26 cellular contexts compared by ENCODE assay signal in the genomic region with DNA sequence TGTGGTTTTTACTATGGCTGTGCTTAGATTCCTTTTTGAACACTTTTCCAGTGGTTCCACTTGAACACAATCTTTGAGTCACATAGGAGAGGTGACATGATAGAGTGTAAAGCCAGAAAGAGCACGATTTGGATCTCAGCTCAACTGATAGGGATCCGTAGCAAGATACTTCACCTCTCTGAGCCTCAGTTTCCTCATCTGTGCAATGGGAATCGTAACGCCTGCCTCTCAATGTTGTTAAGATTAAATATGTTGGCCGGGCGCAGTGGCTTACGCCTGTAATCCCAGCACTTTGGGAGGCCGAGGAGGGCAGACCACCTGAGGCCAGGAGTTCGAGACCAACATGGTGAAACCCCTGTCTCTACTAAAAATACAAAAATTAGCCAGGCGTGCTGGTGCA. TPM values are rescaled to one million over a fixed set of nuclear protein-coding genes. Genes with fewer than 3 reads are reported as not detected.
DNase-seq lines count a peak whose midpoint lies in the region; TF ChIP-seq lines count a peak whose summit lies in the region.
"Had no signal": no experiment of that assay in that cellular context is flagged by ENCODE, and none has a peak within 500 bp of the region (broad histone marks: within the 10 kb centered on the region; RNA-seq: fewer than 3 reads in every experiment).

No MANE protein-coding gene starts in this region.

- H3K9ac ChIP-seq in colonic mucosa (ENCODE audit: low read depth in 2 of 2, low read length in 2 of 2) = no peak overlapping the region

- no peaks in the 10 kb centered on the region for H3K9me3 ChIP-seq in colonic mucosa

- H3K4me3 Mint-ChIP-seq in activated naive CD4-positive, alpha-beta T cell treated with anti-CD3 and anti-CD28 coated beads, Interleukin-2, amount 10 ng/mL, durations not matched to agents 7 days and 5 days = peak overlapping the region; percentile 83
- H3K4me3 Mint-ChIP-seq in type B pancreatic cell = no peak overlapping the region
- H3K4me3 Mint-ChIP-seq: activated B cell treated with CpG ODN at 0.5 μM for 24 hours, nephron had no signal

- DNase-seq in activated naive CD4-positive, alpha-beta T cell treated with anti-CD3 and anti-CD28 coated beads, Interleukin-2, amount 10 ng/mL, durations not matched to agents 7 days and 5 days = no peak
- DNase-seq in activated naive CD4-positive, alpha-beta T cell treated with anti-CD3 and anti-CD28 coated beads, Interleukin-2, amount 50 U/mL, for 16 hours = no peak
- peak; percentile 27 for DNase-seq in colonic mucosa
- DNase-seq in type B pancreatic cell (ENCODE audit: extremely low spot score, unreplicated experiment) = no peak
- no peak for DNase-seq in SKM-1 treated with dmso at 0.1 percent for 144 hours (lab: John Stamatoyannopoulos, UW; ENCODE audit: unreplicated experiment)
- DNase-seq in DMS53 (lab: John Stamatoyannopoulos, UW) = no peak
- DNase-seq: activated B cell treated with CpG ODN at 0.5 μM for 24 hours; activated CD8-positive, alpha-beta memory T cell treated with anti-CD3 and anti-CD28 coated beads for 24 hours; aorta; C1 segment of cervical spinal cord; effector CD4-positive, alpha-beta T cell; HCEC 1CT; hippocampal formation; MV-4-11; NCI-H1436; NCI-H2081 treated with DMSO at 0.1 percent for 48 hours; NCI-H2227 treated with DMSO at 0.1 percent for 48 hours; SHP77; stimulated activated CD4-positive, alpha-beta T cell treated with anti-CD3 and anti-CD28 coated beads, Interleukin-4, amount 100 ng/mL, for 1 hour; trophoblast cell had no signal

- CTCF ChIA-PET in activated naive CD4-positive, alpha-beta T cell treated with anti-CD3 and anti-CD28 coated beads, Interleukin-2, amount 10 ng/mL, durations not matched to agents 7 days and 5 days (lab: Charles Lee) = no interaction called here

- H3K4me1 ChIP-seq in colonic mucosa = no peaks in the 10 kb centered on the region

- peaks cover 4% of the 10 kb centered on the region for H3K36me3 Mint-ChIP-seq in activated naive CD4-positive, alpha-beta T cell treated with anti-CD3 and anti-CD28 coated beads, Interleukin-2, amount 10 ng/mL, durations not matched to agents 7 days and 5 days
- no peaks in the 10 kb centered on the region for H3K36me3 Mint-ChIP-seq in type B pancreatic cell

- no peaks in the 10 kb centered on the region for H3K27me3 ChIP-seq in colonic mucosa

- H3K9me3 Mint-ChIP-seq in activated naive CD4-positive, alpha-beta T cell treated with anti-CD3 and anti-CD28 coated beads, Interleukin-2, amount 10 ng/mL, durations not matched to agents 7 days and 5 days = no peaks in the 10 kb centered on the region
- H3K9me3 Mint-ChIP-seq in type B pancreatic cell = no peaks in the 10 kb centered on the region
- H3K9me3 Mint-ChIP-seq: activated B cell treated with CpG ODN at 0.5 μM for 24 hours, nephron had no signal

- peaks cover 6% of the 10 kb centered on the region for H3K27me3 Mint-ChIP-seq in activated naive CD4-positive, alpha-beta T cell treated with anti-CD3 and anti-CD28 coated beads, Interleukin-2, amount 10 ng/mL, durations not matched to agents 7 days and 5 days
- peaks cover 9% of the 10 kb centered on the region for H3K27me3 Mint-ChIP-seq in type B pancreatic cell

- H3K27ac Mint-ChIP-seq in activated naive CD4-positive, alpha-beta T cell treated with anti-CD3 and anti-CD28 coated beads, Interleukin-2, amount 10 ng/mL, durations not matched to agents 7 days and 5 days = peak overlapping the region; percentile 91
- H3K27ac Mint-ChIP-seq in type B pancreatic cell = peak overlapping the region; percentile 88
- H3K27ac Mint-ChIP-seq: activated B cell treated with CpG ODN at 0.5 μM for 24 hours, nephron had no signal

- intact Hi-C loops in colonic mucosa (cut with DNase I) = no loop called here

- peaks cover 37% of the 10 kb centered on the region for H3K4me1 Mint-ChIP-seq in activated naive CD4-positive, alpha-beta T cell treated with anti-CD3 and anti-CD28 coated beads, Interleukin-2, amount 10 ng/mL, durations not matched to agents 7 days and 5 days
- no peaks in the 10 kb centered on the region for H3K4me1 Mint-ChIP-seq in type B pancreatic cell (ENCODE audit: unreplicated experiment)
- H3K4me1 Mint-ChIP-seq: nephron had no signal

- no peaks in the 10 kb centered on the region for H3K36me3 ChIP-seq in colonic mucosa

- H3K27ac ChIP-seq in VCaP = peak overlapping the region; percentile 53; the same call in 1 of the 2 replicates
- peak overlapping the region; percentile 93 for H3K27ac ChIP-seq in colonic mucosa

- no peak for TF ChIP-seq CTCF in VCaP (conservative IDR thresholded peaks at IDR 0.05)
- TF ChIP-seq CTCF in colonic mucosa (IDR thresholded peaks at IDR 0.05) = no peak
- no peak for TF ChIP-seq CTCF in type B pancreatic cell (conservative IDR thresholded peaks at IDR 0.05)

- no peak overlapping the region for H3K4me3 ChIP-seq in colonic mucosa
- H3K4me3 ChIP-seq: lung had no signal

RNA-seq across cellular contexts. Expression of a gene that starts 0.6 kb away (rescaled TPM):
- 10 to 100 TPM; 48.6 to 68.3 TPM for total RNA-seq in colonic mucosa
- 3.3 and 7.5 TPM in 2 replicates for total RNA-seq in type B pancreatic cell (ENCODE audit: low replicate concordance)
- total RNA-seq: activated B cell treated with CpG ODN at 0.5 μM for 24 hours, aorta, LHCN-M2, pulmonary artery endothelial cell, subcutaneous adipose tissue had no signal
